In the genomic region with DNA sequence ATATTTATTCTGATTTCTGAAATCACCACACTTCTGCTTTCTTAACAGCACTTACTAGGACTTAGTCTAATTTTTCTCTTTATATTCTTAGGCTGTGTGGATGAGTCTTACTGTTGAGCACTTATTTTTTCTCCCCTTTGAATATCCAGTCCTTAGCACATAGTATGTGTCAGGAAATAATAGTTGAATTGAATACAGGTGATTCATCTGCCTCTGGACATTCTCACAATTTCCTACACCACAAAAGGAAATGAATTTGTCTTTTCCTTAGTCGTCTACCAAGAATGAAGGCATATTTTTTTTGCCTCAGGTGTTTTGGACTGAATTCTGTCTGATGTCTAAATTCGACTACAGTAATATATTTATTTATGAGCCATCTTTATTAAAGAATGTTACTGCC, we compare ENCODE assay signal across 1 cellular context.
TF ChIP-seq lines count a peak whose summit lies in the region.

No MANE protein-coding gene starts in this region.

TF ChIP-seq in endothelial cell of umbilical vein, 7 proteins besides CTCF, POLR2A, EP300 and RAD21:
- peak; percentile 84 for TF ChIP-seq JUN (IDR thresholded peaks at IDR 0.05; ENCODE audit: borderline replicate concordance, insufficient read depth, insufficient read length, low read depth)
- TF ChIP-seq FOS (IDR thresholded peaks at IDR 0.05; ENCODE audit: borderline replicate concordance, insufficient read depth, low read length) = peak; percentile 56
- no peak for TF ChIP-seq EZH2 (IDR thresholded peaks at IDR 0.05; ENCODE audit: borderline replicate concordance, low read depth, low read length, severe bottlenecking)
- TF ChIP-seq GATA2 (IDR thresholded peaks at IDR 0.05; ENCODE audit: insufficient read depth, insufficient read length, low read depth, low read length) = no peak
TF ChIP-seq in endothelial cell of umbilical vein: peak in this region for 2.
